15 cellular contexts compared by ENCODE assay signal in the genomic region with DNA sequence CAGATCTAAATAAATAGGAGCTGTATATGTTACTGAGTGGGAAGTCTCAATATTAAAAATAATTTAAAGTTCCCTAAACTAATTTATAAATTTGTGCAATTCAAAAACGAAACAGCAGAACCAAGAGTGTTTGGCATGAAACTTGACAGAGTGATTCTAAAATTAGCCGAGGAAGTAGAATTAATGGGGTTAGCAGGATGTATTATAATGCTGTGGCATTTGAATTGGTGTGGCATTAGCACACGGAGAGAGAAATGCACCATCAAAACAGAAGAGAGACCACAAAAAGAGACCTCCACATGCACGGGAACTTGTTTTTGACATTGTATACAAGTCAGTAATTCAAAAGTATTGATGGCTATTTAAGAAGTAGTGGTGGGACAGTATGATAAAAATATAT.
DNase-seq lines count a peak whose midpoint lies in the region; ATAC-seq and TF ChIP-seq lines count a peak whose summit lies in the region.
"Had no signal": no experiment of that assay in that cellular context is flagged by ENCODE, and none has a peak within 500 bp of the region (broad histone marks: within the 10 kb centered on the region; RNA-seq: fewer than 3 reads in every experiment).

No MANE protein-coding gene starts in this region.

- intact Hi-C loops in A673 (cut with micrococcal nuclease; ENCODE audit: unreplicated experiment): no loop called here

- no peaks in the 10 kb centered on the region for H3K36me3 ChIP-seq in A673 (ENCODE audit: insufficient read depth, low read length, poor library complexity, severe bottlenecking)
- H3K36me3 ChIP-seq: esophagus squamous epithelium, neutrophil, thyroid gland had no signal

- TF ChIP-seq CTCF in A673 (conservative IDR thresholded peaks at IDR 0.05; ENCODE audit: low read depth, low read length) (no peak), WTC11 (IDR thresholded peaks at IDR 0.05) (no peak), type B pancreatic cell (conservative IDR thresholded peaks at IDR 0.05) (no peak)

- ATAC-seq in GM18909 (IDR thresholded peaks at IDR 0.05; ENCODE audit: poor library complexity, unreplicated experiment) (peak; percentile 62), HG03108 (IDR thresholded peaks at IDR 0.05; ENCODE audit: unreplicated experiment) (peak; percentile 86), WTC11 (no peak)

- H3K4me3 Mint-ChIP-seq in WTC11: no peak overlapping the region
- no peak overlapping the region for H3K4me3 Mint-ChIP-seq in type B pancreatic cell

- POLR2A ChIA-PET in A673 (lab: Charles Lee; ENCODE audit: low non-redundant PET): no interaction called here
- POLR2A ChIA-PET in WTC11 (lab: Charles Lee): no interaction called here

- no peak overlapping the region for H3K27ac ChIP-seq in A673 (ENCODE audit: low read depth, low read length, poor library complexity, severe bottlenecking)
- H3K27ac ChIP-seq: esophagus squamous epithelium, neutrophil, thyroid gland had no signal

- H3K27me3 ChIP-seq in A673 (replicated peaks; ENCODE audit: insufficient read depth, low read depth, low read length, poor library complexity): no peaks in the 10 kb centered on the region
- H3K27me3 ChIP-seq: esophagus squamous epithelium, neutrophil, thyroid gland had no signal

- no peaks in the 10 kb centered on the region for H3K9me3 ChIP-seq in A673 (ENCODE audit: low read depth, low read length, poor library complexity, severe bottlenecking)
- H3K9me3 ChIP-seq: esophagus squamous epithelium, neutrophil, thyroid gland had no signal

- H3K4me3 ChIP-seq in A673 (ENCODE audit: low read depth, low read length, poor library complexity, severe bottlenecking): no peak overlapping the region
- H3K4me3 ChIP-seq: esophagus squamous epithelium, thyroid gland had no signal

- H3K4me1 Mint-ChIP-seq in WTC11: peaks cover 45% of the 10 kb centered on the region
- H3K4me1 Mint-ChIP-seq in type B pancreatic cell (ENCODE audit: unreplicated experiment): no peaks in the 10 kb centered on the region

- no peaks in the 10 kb centered on the region for H3K27me3 Mint-ChIP-seq in WTC11 (ENCODE audit: low read depth)
- H3K27me3 Mint-ChIP-seq in type B pancreatic cell: no peaks in the 10 kb centered on the region

- CTCF ChIA-PET in A673 (lab: Charles Lee) (no interaction called here), WTC11 (lab: Charles Lee) (no interaction called here)

- DNase-seq in A673 (ENCODE audit: low spot score): peak; percentile 44
- no peak for DNase-seq in WTC11 (ENCODE audit: low spot score)
- no peak for DNase-seq in type B pancreatic cell (ENCODE audit: extremely low spot score, unreplicated experiment)
- no peak for DNase-seq in activated naive CD4-positive, alpha-beta T cell treated with anti-CD3 and anti-CD28 coated beads, Interleukin-2, amount 50 U/mL, for 16 hours
- no peak for DNase-seq in NCI-H1436 (lab: John Stamatoyannopoulos, UW)
- DNase-seq in NCI-H1930 (lab: John Stamatoyannopoulos, UW): no peak
- DNase-seq: ACHN; esophagus squamous epithelium; NCI-H524 treated with DMSO at 0.1 percent for 48 hours; stimulated activated CD4-positive, alpha-beta T cell treated with anti-CD3 and anti-CD28 coated beads, Interleukin-4, amount 100 ng/mL, for 4 hours; T-helper 1 cell; thyroid gland had no signal

- BruUV-seq in A673 (replicated peaks; lab: Mats Ljungman, UMichigan): no TSS peak

- peaks cover 22% of the 10 kb centered on the region for H3K4me1 ChIP-seq in A673 (ENCODE audit: insufficient read depth, low read length, poor library complexity, severe bottlenecking)
- H3K4me1 ChIP-seq: thyroid gland had no signal

- H3K9me3 Mint-ChIP-seq in WTC11 (no peaks in the 10 kb centered on the region), type B pancreatic cell (no peaks in the 10 kb centered on the region)

- H3K27ac Mint-ChIP-seq in WTC11 (peak overlapping the region; percentile 8; the same call in 1 of the 2 replicates), type B pancreatic cell (no peak overlapping the region)

- no peaks in the 10 kb centered on the region for H3K36me3 Mint-ChIP-seq in WTC11
- peaks cover 4% of the 10 kb centered on the region for H3K36me3 Mint-ChIP-seq in type B pancreatic cell

TF ChIP-seq in WTC11, 78 proteins besides CTCF, POLR2A, EP300 and RAD21:
- no peak for TF ChIP-seq ZNF317 (CRISPR knock-in tag; IDR thresholded peaks at IDR 0.05; ENCODE audit: borderline replicate concordance, low read depth)
